In genomic region chr18:48923746-48924580, GRCh38 we compare ENCODE assay signal across 1 cellular context.
TF ChIP-seq lines count a peak whose summit lies in the region.

No MANE protein-coding gene starts in this region.

TF ChIP-seq in K562, 482 proteins besides CTCF, POLR2A, EP300 and RAD21 (continued from another document):
- TF ChIP-seq CLOCK (CRISPR knock-in tag; IDR thresholded peaks at IDR 0.05; ENCODE audit: borderline replicate concordance) = no peak
- TF ChIP-seq TEAD4 (IDR thresholded peaks at IDR 0.05; ENCODE audit: low read length) = no peak
- no peak for TF ChIP-seq TEAD4 (CRISPR knock-in tag; IDR thresholded peaks at IDR 0.05; ENCODE audit: borderline replicate concordance)
- no peak for TF ChIP-seq GABPA (tag; conservative IDR thresholded peaks at IDR 0.05; ENCODE audit: low read depth)
- TF ChIP-seq USF2 (CRISPR knock-in tag; IDR thresholded peaks at IDR 0.05) = no peak
